Comparison of ENCODE assay signal across 20 cellular contexts in genomic region chr3:37764586-37764985, GRCh38.
"Had no signal": no experiment of that assay in that cellular context is flagged by ENCODE, and none has a peak within 500 bp of the region (broad histone marks: within the 10 kb centered on the region; RNA-seq: fewer than 3 reads in every experiment).

No MANE protein-coding gene starts in this region.

- H3K27ac Mint-ChIP-seq: activated naive CD4-positive, alpha-beta T cell treated with anti-CD3 and anti-CD28 coated beads, Interleukin-2, amount 50 U/mL, for 72 hours; immature natural killer cell; naive thymus-derived CD4-positive, alpha-beta T cell; T-helper 1 cell treated with Interleukin-12 subunit alpha and Interleukin-12 subunit beta and Interleukin-4 antibody, amounts not matched to agents 30 μg/mL and 1 μg/mL, for 36 hours had no signal

- H3K4me1 Mint-ChIP-seq: immature natural killer cell had no signal

- H3K9me3 ChIP-seq: left lung, neutrophil, pancreas, psoas muscle, right atrium auricular region, spleen had no signal

- DNase-seq: activated T-cell treated with anti-CD3 and anti-CD28 coated beads, Interleukin-2, amount 50 U/mL, for 1 hour; aorta; brain microvascular endothelial cell; central memory CD4-positive, alpha-beta T cell; dorsolateral prefrontal cortex; immature natural killer cell; left lung; naive thymus-derived CD4-positive, alpha-beta T cell; pancreas; psoas muscle; spleen; stimulated activated CD4-positive, alpha-beta T cell treated with anti-CD3 and anti-CD28 coated beads, Interleukin-4, amount 100 ng/mL, for 24 hours; stimulated activated naive CD4-positive, alpha-beta T cell treated with Interleukin-2 at 50 U/mL for 16 hours; T1000; trophoblast cell had no signal

- H3K4me3 ChIP-seq: dorsolateral prefrontal cortex, left lung, pancreas, psoas muscle, right atrium auricular region, spleen had no signal

- H3K27ac ChIP-seq: brain microvascular endothelial cell, neutrophil, pancreas had no signal

- ATAC-seq: activated naive CD4-positive, alpha-beta T cell treated with anti-CD3 and anti-CD28 coated beads, Interleukin-2, amount 50 U/mL, for 72 hours; naive thymus-derived CD4-positive, alpha-beta T cell; pancreas; psoas muscle; WTC11 had no signal

- H3K27me3 ChIP-seq: dorsolateral prefrontal cortex, left lung, neutrophil, pancreas, right atrium auricular region, spleen had no signal

- H3K9me3 Mint-ChIP-seq: activated naive CD4-positive, alpha-beta T cell treated with anti-CD3 and anti-CD28 coated beads, Interleukin-2, amount 50 U/mL, for 72 hours; immature natural killer cell; T-helper 1 cell treated with Interleukin-12 subunit alpha and Interleukin-12 subunit beta and Interleukin-4 antibody, amounts not matched to agents 30 μg/mL and 1 μg/mL, for 36 hours had no signal

- H3K36me3 Mint-ChIP-seq: activated naive CD4-positive, alpha-beta T cell treated with anti-CD3 and anti-CD28 coated beads, Interleukin-2, amount 50 U/mL, for 72 hours; immature natural killer cell; WTC11 had no signal

- H3K36me3 ChIP-seq: brain microvascular endothelial cell, left lung, pancreas, right atrium auricular region had no signal

- H3K4me3 Mint-ChIP-seq: immature natural killer cell; naive thymus-derived CD4-positive, alpha-beta T cell; T-helper 1 cell treated with Interleukin-12 subunit alpha and Interleukin-12 subunit beta and Interleukin-4 antibody, amounts not matched to agents 30 μg/mL and 1 μg/mL, for 36 hours; WTC11 had no signal
